Comparison of ENCODE assay signal across 8 cellular contexts in genomic region chr9:89312154-89312616, GRCh38. TPM values are rescaled to one million over a fixed set of nuclear protein-coding genes. Genes with fewer than 3 reads are reported as not detected.
DNase-seq lines count a peak whose midpoint lies in the region; ATAC-seq and TF ChIP-seq lines count a peak whose summit lies in the region.

No MANE protein-coding gene starts in this region.

- DNase-seq in EL (peak; percentile 45), LoVo (ENCODE audit: low spot score) (peak; percentile 46), gastrocnemius medialis (no peak), GDM1 (lab: John Stamatoyannopoulos, UW) (no peak), hypothalamus (lab: John Stamatoyannopoulos, UW) (no peak), AG08396 (ENCODE audit: low spot score) (no peak)

- peaks cover 63% of the 10 kb centered on the region for H3K4me1 Mint-ChIP-seq in brain

- 0% methylated on average over 3 to 5 of the region's 11 CpGs for WGBS in mesodermal cell (ENCODE audit: insufficient coverage in 2 of 2), 2 experiments

- peak overlapping the region; percentile 87 to 97 (median 93) for H3K4me3 Mint-ChIP-seq in brain

- H3K27me3 Mint-ChIP-seq in brain: peaks cover 4% of the 10 kb centered on the region

- no peak for ATAC-seq in gastrocnemius medialis

- H3K27me3 ChIP-seq in gastrocnemius medialis: no peaks in the 10 kb centered on the region

- TF ChIP-seq CTCF in brain (conservative IDR thresholded peaks at IDR 0.05) (no peak), gastrocnemius medialis (IDR thresholded peaks at IDR 0.05 in 4 of 5, conservative IDR thresholded peaks at IDR 0.05 in 1 of 5) (no peak)

- in situ Hi-C loops in gastrocnemius medialis (cut with MboI; ENCODE audit: low sequenced_read_pairs in 4 of 4): loop anchor here in 1 of 4 donors (25.0 kb wide), 1 partner anchor 800 kb away; no protein-coding TSS in a partner anchor

- no peak for TF ChIP-seq POLR2A in gastrocnemius medialis (IDR thresholded peaks at IDR 0.05)

- H3K4me3 ChIP-seq in mesodermal cell (ENCODE audit: extremely low read depth, insufficient read depth, low read length, poor library complexity, severe bottlenecking) (peak overlapping the region; percentile 83), gastrocnemius medialis (peak overlapping the region in 2 of 4 donors; percentile 73 to 76)

- peaks cover 0 to 6% (median 0%) of the 10 kb centered on the region in 5 experiments for H3K9me3 Mint-ChIP-seq in brain

- H3K27ac Mint-ChIP-seq in brain: peak overlapping the region; percentile 76 to 96 (median 80)

- H3K27ac ChIP-seq in mesodermal cell (ENCODE audit: low read depth, low read length, severe bottlenecking) (peak overlapping the region; percentile 90), gastrocnemius medialis (no peak overlapping the region)

- H3K4me1 ChIP-seq in mesodermal cell (ENCODE audit: control insufficient read depth, insufficient read depth, low read length, poor library complexity, severe bottlenecking): peaks cover 4% of the 10 kb centered on the region
- H3K4me1 ChIP-seq in gastrocnemius medialis: peaks cover 24 to 26% of the 10 kb centered on the region in 2 donors

- H3K36me3 ChIP-seq in mesodermal cell (ENCODE audit: control insufficient read depth, insufficient read depth, low read length) (peaks cover 32% of the 10 kb centered on the region), gastrocnemius medialis (no peaks in the 10 kb centered on the region)

- H3K9me3 ChIP-seq in mesodermal cell (ENCODE audit: control insufficient read depth, low read length) (no peaks in the 10 kb centered on the region), gastrocnemius medialis (no peaks in the 10 kb centered on the region)

- H3K36me3 Mint-ChIP-seq in brain: peaks cover 14% of the 10 kb centered on the region

- intact Hi-C loops in gastrocnemius medialis (cut with DNase I; ENCODE audit: low total_unique reads): loop anchor here (10.0 kb wide), 3 partner anchors 563 to 1883 kb away; no protein-coding TSS in a partner anchor

RNA-seq across cellular contexts. Expression of gene CKS2, which starts 1.2 kb away (rescaled TPM):
- polyA plus RNA-seq in brain (ENCODE audit: insufficient read depth, low read depth, low replicate concordance): 220 TPM
- polyA plus RNA-seq in mesodermal cell (2013, experiment 1 of 2): 278 TPM
- 296 TPM for polyA plus RNA-seq in mesodermal cell (2013, experiment 2 of 2)
- 10 to 100 TPM in 1 of 4 donors, 1 to 10 TPM in 3; 6.5 to 13.2 (median 6.9) TPM for total RNA-seq in gastrocnemius medialis

RNA-seq across cellular contexts. Expression of gene SECISBP2, which starts 6.1 kb away (rescaled TPM):
- 39.1 TPM for polyA plus RNA-seq in brain (ENCODE audit: insufficient read depth, low read depth, low replicate concordance)
- polyA plus RNA-seq in mesodermal cell (2013, experiment 1 of 2): 34.5 TPM
- polyA plus RNA-seq in mesodermal cell (2013, experiment 2 of 2): 35.6 TPM
- 10 to 100 TPM; 40.2 to 70.8 (median 54.9) TPM for total RNA-seq in gastrocnemius medialis

Comparison
In these comparisons a context has a peak if more than half of its experiments do, and no peak if none do; other contexts are left out.
1. DNase-seq: peak in EL (single experiment) and LoVo (single experiment); none in gastrocnemius medialis (0 of 2), GDM1 (single experiment), hypothalamus (0 of 51) and AG08396 (single experiment).